ENCODE assay signal across 1 cellular context in the genomic region with DNA sequence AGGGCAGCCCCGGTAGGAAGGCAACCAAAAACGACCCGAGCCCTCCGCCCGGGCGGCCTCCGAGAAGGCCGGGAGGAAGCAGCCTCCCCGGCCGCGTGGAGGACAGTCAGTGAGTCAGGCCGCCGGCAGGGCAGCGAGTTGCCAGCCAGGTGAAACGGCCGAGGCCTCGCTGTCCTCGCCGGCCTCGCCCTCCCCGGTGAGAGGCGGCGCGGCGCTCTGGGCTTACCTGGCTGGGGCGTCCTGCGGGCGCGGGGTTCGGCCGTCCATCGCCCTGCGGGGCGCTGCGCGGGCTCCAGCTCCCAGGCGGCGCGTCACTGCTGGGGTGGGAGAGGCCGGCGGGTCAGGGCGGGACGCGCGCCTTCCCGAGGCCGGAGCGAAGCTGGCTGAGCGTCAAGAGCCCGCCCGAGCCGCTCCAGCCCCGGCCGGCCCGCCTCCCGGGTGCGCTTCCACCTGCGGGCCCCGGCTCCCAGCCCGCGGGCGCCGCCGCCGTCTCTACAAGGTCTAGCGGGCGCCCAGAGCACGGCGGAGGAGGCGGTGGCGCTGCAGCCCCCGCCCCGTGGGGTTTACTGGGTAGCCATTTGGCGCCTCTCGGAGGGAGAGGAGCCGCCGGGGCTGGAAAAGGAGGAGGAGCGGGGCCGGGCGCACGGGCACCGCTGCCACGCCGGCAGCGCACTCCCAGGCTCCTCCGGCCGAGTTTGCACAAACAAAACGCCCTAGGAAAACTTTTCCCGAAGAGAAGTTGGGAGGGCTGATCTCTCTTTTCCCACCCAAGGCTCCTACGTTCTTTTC.
TF ChIP-seq lines count a peak whose summit lies in the region.

No MANE protein-coding gene starts in this region.

TF ChIP-seq in HepG2, 621 proteins besides CTCF, POLR2A, EP300 and RAD21 (continued from another document and continues in another):
- TF ChIP-seq ZBTB37 (CRISPR knock-in tag; IDR thresholded peaks at IDR 0.05) (no peak), ZBED4 (CRISPR knock-in tag; IDR thresholded peaks at IDR 0.05; ENCODE audit: borderline replicate concordance) (no peak), ATM (IDR thresholded peaks at IDR 0.05; ENCODE audit: borderline replicate concordance) (no peak), ZBTB43 (CRISPR knock-in tag; conservative IDR thresholded peaks at IDR 0.05) (peak; percentile 50; the same call in 1 of the 2 replicates), GRHL1 (CRISPR knock-in tag; conservative IDR thresholded peaks at IDR 0.05) (no peak), ZNF20 (CRISPR knock-in tag; IDR thresholded peaks at IDR 0.05) (no peak), ZNF264 (CRISPR knock-in tag; IDR thresholded peaks at IDR 0.05) (no peak), ZNF501 (CRISPR knock-in tag; IDR thresholded peaks at IDR 0.05) (peak; percentile 38; the same call in 1 of the 2 replicates), NCOA2 (CRISPR knock-in tag; IDR thresholded peaks at IDR 0.05) (no peak), ZNF17 (CRISPR knock-in tag; IDR thresholded peaks at IDR 0.05) (no peak), ZNF263 (CRISPR knock-in tag; IDR thresholded peaks at IDR 0.05) (no peak; the same call in 1 of the 2 replicates), ZNF317 (CRISPR knock-in tag; IDR thresholded peaks at IDR 0.05) (0 out of 2 replicates have a peak, but pooled peaks have one; percentile 14), HMGA1 (CRISPR knock-in tag; conservative IDR thresholded peaks at IDR 0.05) (no peak), ZNF788 (CRISPR knock-in tag; IDR thresholded peaks at IDR 0.05; ENCODE audit: borderline replicate concordance) (0 out of 2 replicates have a peak, but pooled peaks have one; percentile 12), HNRNPUL1 (IDR thresholded peaks at IDR 0.05; ENCODE audit: low read depth, low read length) (no peak), ZNF607 (CRISPR knock-in tag; IDR thresholded peaks at IDR 0.05; ENCODE audit: borderline replicate concordance) (no peak), CCDC6 (CRISPR knock-in tag; IDR thresholded peaks at IDR 0.05) (peak; percentile 91; the same call in 1 of the 2 replicates), ZNF790 (CRISPR knock-in tag; IDR thresholded peaks at IDR 0.05; ENCODE audit: borderline replicate concordance) (peak; percentile 77; the same call in 1 of the 2 replicates), ZBTB7B (CRISPR knock-in tag; IDR thresholded peaks at IDR 0.05) (no peak), RXRA (CRISPR knock-in tag; IDR thresholded peaks at IDR 0.05) (no peak), MIER3 (CRISPR knock-in tag; IDR thresholded peaks at IDR 0.05; ENCODE audit: borderline replicate concordance) (no peak), NFATC3 (CRISPR knock-in tag; IDR thresholded peaks at IDR 0.05) (no peak), REXO4 (CRISPR knock-in tag; IDR thresholded peaks at IDR 0.05; ENCODE audit: borderline replicate concordance) (no peak), THAP9 (CRISPR knock-in tag; IDR thresholded peaks at IDR 0.05; ENCODE audit: borderline replicate concordance) (no peak), RBFOX2 (IDR thresholded peaks at IDR 0.05; ENCODE audit: low read depth, low read length) (peak; percentile 96), BORCS8-MEF2B (CRISPR knock-in tag; IDR thresholded peaks at IDR 0.05) (no peak; the same call in 1 of the 2 replicates), HOMEZ (CRISPR knock-in tag; IDR thresholded peaks at IDR 0.05; ENCODE audit: low read depth) (no peak), MAFG (CRISPR knock-in tag; IDR thresholded peaks at IDR 0.05) (no peak), FOXP1 (IDR thresholded peaks at IDR 0.05) (no peak), FOXP1 (CRISPR knock-in tag; IDR thresholded peaks at IDR 0.05) (0 out of 2 replicates have a peak, but pooled peaks have one; percentile 9)
- TF ChIP-seq, protein P1, sequence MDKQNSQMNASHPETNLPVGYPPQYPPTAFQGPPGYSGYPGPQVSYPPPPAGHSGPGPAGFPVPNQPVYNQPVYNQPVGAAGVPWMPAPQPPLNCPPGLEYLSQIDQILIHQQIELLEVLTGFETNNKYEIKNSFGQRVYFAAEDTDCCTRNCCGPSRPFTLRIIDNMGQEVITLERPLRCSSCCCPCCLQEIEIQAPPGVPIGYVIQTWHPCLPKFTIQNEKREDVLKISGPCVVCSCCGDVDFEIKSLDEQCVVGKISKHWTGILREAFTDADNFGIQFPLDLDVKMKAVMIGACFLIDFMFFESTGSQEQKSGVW (CRISPR knock-in tag; IDR thresholded peaks at IDR 0.05; ENCODE audit: borderline replicate concordance) = no peak
- TF ChIP-seq, protein P2, sequence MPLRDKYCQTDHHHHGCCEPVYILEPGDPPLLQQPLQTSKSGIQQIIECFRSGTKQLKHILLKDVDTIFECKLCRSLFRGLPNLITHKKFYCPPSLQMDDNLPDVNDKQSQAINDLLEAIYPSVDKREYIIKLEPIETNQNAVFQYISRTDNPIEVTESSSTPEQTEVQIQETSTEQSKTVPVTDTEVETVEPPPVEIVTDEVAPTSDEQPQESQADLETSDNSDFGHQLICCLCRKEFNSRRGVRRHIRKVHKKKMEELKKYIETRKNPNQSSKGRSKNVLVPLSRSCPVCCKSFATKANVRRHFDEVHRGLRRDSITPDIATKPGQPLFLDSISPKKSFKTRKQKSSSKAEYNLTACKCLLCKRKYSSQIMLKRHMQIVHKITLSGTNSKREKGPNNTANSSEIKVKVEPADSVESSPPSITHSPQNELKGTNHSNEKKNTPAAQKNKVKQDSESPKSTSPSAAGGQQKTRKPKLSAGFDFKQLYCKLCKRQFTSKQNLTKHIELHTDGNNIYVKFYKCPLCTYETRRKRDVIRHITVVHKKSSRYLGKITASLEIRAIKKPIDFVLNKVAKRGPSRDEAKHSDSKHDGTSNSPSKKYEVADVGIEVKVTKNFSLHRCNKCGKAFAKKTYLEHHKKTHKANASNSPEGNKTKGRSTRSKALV (CRISPR knock-in tag; IDR thresholded peaks at IDR 0.05) = peak; percentile 28; the same call in 1 of the 2 replicates
- TF ChIP-seq, protein P3, sequence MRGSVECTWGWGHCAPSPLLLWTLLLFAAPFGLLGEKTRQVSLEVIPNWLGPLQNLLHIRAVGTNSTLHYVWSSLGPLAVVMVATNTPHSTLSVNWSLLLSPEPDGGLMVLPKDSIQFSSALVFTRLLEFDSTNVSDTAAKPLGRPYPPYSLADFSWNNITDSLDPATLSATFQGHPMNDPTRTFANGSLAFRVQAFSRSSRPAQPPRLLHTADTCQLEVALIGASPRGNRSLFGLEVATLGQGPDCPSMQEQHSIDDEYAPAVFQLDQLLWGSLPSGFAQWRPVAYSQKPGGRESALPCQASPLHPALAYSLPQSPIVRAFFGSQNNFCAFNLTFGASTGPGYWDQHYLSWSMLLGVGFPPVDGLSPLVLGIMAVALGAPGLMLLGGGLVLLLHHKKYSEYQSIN (CRISPR knock-in tag; IDR thresholded peaks at IDR 0.05; ENCODE audit: borderline replicate concordance) = no peak
- TF ChIP-seq, protein P4, sequence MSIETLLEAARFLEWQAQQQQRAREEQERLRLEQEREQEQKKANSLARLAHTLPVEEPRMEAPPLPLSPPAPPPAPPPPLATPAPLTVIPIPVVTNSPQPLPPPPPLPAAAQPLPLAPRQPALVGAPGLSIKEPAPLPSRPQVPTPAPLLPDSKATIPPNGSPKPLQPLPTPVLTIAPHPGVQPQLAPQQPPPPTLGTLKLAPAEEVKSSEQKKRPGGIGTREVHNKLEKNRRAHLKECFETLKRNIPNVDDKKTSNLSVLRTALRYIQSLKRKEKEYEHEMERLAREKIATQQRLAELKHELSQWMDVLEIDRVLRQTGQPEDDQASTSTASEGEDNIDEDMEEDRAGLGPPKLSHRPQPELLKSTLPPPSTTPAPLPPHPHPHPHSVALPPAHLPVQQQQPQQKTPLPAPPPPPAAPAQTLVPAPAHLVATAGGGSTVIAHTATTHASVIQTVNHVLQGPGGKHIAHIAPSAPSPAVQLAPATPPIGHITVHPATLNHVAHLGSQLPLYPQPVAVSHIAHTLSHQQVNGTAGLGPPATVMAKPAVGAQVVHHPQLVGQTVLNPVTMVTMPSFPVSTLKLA (IDR thresholded peaks at IDR 0.05) = no peak
